In genomic region chr2:170943041-170943440, GRCh38 we compare ENCODE assay signal across 21 cellular contexts.
"Had no signal": no experiment of that assay in that cellular context is flagged by ENCODE, and none has a peak within 500 bp of the region (broad histone marks: within the 10 kb centered on the region; RNA-seq: fewer than 3 reads in every experiment).

No MANE protein-coding gene starts in this region.

- H3K36me3 ChIP-seq: right lobe of liver, tibial artery, upper lobe of left lung, uterus had no signal

- FAIRE-seq: frontal cortex had no signal

- H3K27me3 ChIP-seq: heart left ventricle, right lobe of liver, tibial artery, upper lobe of left lung, uterus had no signal

- ATAC-seq: heart left ventricle; left colon; left ventricle myocardium superior; psoas muscle; right lobe of liver; stimulated activated effector memory CD8-positive, alpha-beta T cell treated with anti-CD3 and anti-CD28 coated beads, Interleukin-12 subunit alpha, Interleukin-12 subunit beta, amount 100 ng/mL, for 72 hours had no signal

- H3K9me3 ChIP-seq: heart left ventricle, psoas muscle, right lobe of liver, tibial artery, upper lobe of left lung, uterus had no signal

- H3K27ac ChIP-seq: coronary artery, heart left ventricle, parathyroid adenoma, psoas muscle, right lobe of liver, tibial artery, upper lobe of left lung, uterus had no signal

- DNase-seq: effector CD4-positive, alpha-beta T cell; endodermal cell; heart left ventricle; hippocampal formation; left colon; left ventricle myocardium superior; mesenchymal stem cell; naive B cell; psoas muscle; retina; right lobe of liver; stimulated activated CD4-positive, alpha-beta T cell treated with anti-CD3 and anti-CD28 coated beads, Interleukin-4, amount 100 ng/mL, for 1 hour; stimulated activated CD8-positive, alpha-beta memory T cell treated with anti-CD3 and anti-CD28 coated beads, Interleukin-4, amount 100 ng/mL, for 48 hours; tibial artery; upper lobe of left lung; uterus had no signal

- H3K4me3 ChIP-seq: coronary artery, heart left ventricle, lung, psoas muscle, right lobe of liver, tibial artery, upper lobe of left lung, uterus had no signal

- H2AFZ ChIP-seq: parathyroid adenoma had no signal

- H3K9ac ChIP-seq: parathyroid adenoma had no signal
